In genomic region chr19:39074205-39074692, GRCh38 we compare ENCODE assay signal across 18 cellular contexts. TPM values are rescaled to one million over a fixed set of nuclear protein-coding genes. Genes with fewer than 3 reads are reported as not detected.
DNase-seq lines count a peak whose midpoint lies in the region; ATAC-seq and TF ChIP-seq lines count a peak whose summit lies in the region.
"Had no signal": no experiment of that assay in that cellular context is flagged by ENCODE, and none has a peak within 500 bp of the region (broad histone marks: within the 10 kb centered on the region; RNA-seq: fewer than 3 reads in every experiment).

No MANE protein-coding gene starts in this region.

- H3K4me1 ChIP-seq in MM.1S (ENCODE audit: low read length) (peaks cover 9% of the 10 kb centered on the region; the same call in 1 of the 2 replicates), mesendoderm (ENCODE audit: control insufficient read depth, low read depth, low read length) (no peaks in the 10 kb centered on the region)
- H3K4me1 ChIP-seq in naive thymus-derived CD4-positive, alpha-beta T cell (ENCODE audit: control insufficient read depth in 2 of 2, insufficient read depth in 2 of 2, low read length in 2 of 2): peaks cover 19 to 21% of the 10 kb centered on the region in 2 donors
- H3K4me1 ChIP-seq: adrenal gland, right lobe of liver, transverse colon had no signal

- no peak overlapping the region for H3K27ac ChIP-seq in MM.1S (ENCODE audit: low read length)
- H3K27ac ChIP-seq in naive thymus-derived CD4-positive, alpha-beta T cell (ENCODE audit: low read depth, low read length): peak overlapping the region; percentile 58
- H3K27ac ChIP-seq in mesendoderm (ENCODE audit: low read depth, low read length): no peak overlapping the region
- H3K27ac ChIP-seq: adrenal gland, cardiac muscle cell, right lobe of liver, transverse colon had no signal

- H3K36me3 ChIP-seq in MM.1S (replicated peaks; ENCODE audit: insufficient read depth, low read length) (no peaks in the 10 kb centered on the region), mesendoderm (ENCODE audit: control insufficient read depth, insufficient read depth, low read length) (no peaks in the 10 kb centered on the region)
- no peaks in the 10 kb centered on the region for H3K36me3 ChIP-seq in naive thymus-derived CD4-positive, alpha-beta T cell (ENCODE audit: control insufficient read depth in 2 of 3, insufficient read depth in 3 of 3, low read length in 3 of 3)
- H3K36me3 ChIP-seq: adrenal gland, cardiac muscle cell, right lobe of liver, transverse colon had no signal

- no peak overlapping the region for H3K9ac ChIP-seq in MM.1S (ENCODE audit: low read length)
- no peak overlapping the region for H3K9ac ChIP-seq in mesendoderm (ENCODE audit: low read length)

- no peaks in the 10 kb centered on the region for H3F3A ChIP-seq in MM.1S (ENCODE audit: insufficient read depth, low read length)

- H4K5ac ChIP-seq in mesendoderm (ENCODE audit: low read length): no peak overlapping the region

- TF ChIP-seq CTCF in MM.1S (IDR thresholded peaks at IDR 0.05; ENCODE audit: low read length): no peak

- H3K27me3 ChIP-seq in MM.1S (replicated peaks; ENCODE audit: insufficient read depth, low read length) (peaks cover 21% of the 10 kb centered on the region; the same call in 1 of the 2 replicates), mesendoderm (ENCODE audit: insufficient read depth, low read length, poor library complexity) (no peaks in the 10 kb centered on the region)
- H3K27me3 ChIP-seq in naive thymus-derived CD4-positive, alpha-beta T cell (ENCODE audit: control insufficient read depth in 2 of 2, insufficient read depth in 2 of 2, low read length in 2 of 2): no peaks in the 10 kb centered on the region
- H3K27me3 ChIP-seq: adrenal gland, right lobe of liver had no signal

- no peaks in the 10 kb centered on the region for H3K9me2 ChIP-seq in MM.1S (replicated peaks; ENCODE audit: insufficient read depth, low read length)

- H3K4me2 ChIP-seq in MM.1S (ENCODE audit: low read depth, low read length): peak overlapping the region; percentile 59; the same call in 1 of the 2 replicates
- H3K4me2 ChIP-seq in mesendoderm (ENCODE audit: low read length): no peak overlapping the region

- H3K4me1 Mint-ChIP-seq in activated CD4-positive, alpha-beta T cell treated with anti-CD3 and anti-CD28 coated beads for 36 hours: peaks cover 16% of the 10 kb centered on the region
- peaks cover 12% of the 10 kb centered on the region for H3K4me1 Mint-ChIP-seq in activated CD4-positive, alpha-beta T cell treated with anti-CD3 and anti-CD28 coated beads, Interleukin-2, amount 10 ng/mL, durations not matched to agents 24 days and 14 days
- H3K4me1 Mint-ChIP-seq in activated CD8-positive, alpha-beta T cell treated with anti-CD3 and anti-CD28 coated beads, Interleukin-2, amount 10 ng/mL, durations not matched to agents 7 days and 5 days (ENCODE audit: low read depth): peaks cover 28% of the 10 kb centered on the region
- peaks cover 14 to 28% (median 15%) of the 10 kb centered on the region in 7 donors for H3K4me1 Mint-ChIP-seq in naive thymus-derived CD4-positive, alpha-beta T cell

- H4K20me1 ChIP-seq in MM.1S (ENCODE audit: insufficient read depth, low read length): no peaks in the 10 kb centered on the region

- no peak overlapping the region for H3K18ac ChIP-seq in mesendoderm (ENCODE audit: low read length)

- no peak overlapping the region for H3K56ac ChIP-seq in mesendoderm (ENCODE audit: low read length)

- CTCF ChIA-PET in activated CD4-positive, alpha-beta T cell treated with anti-CD3 and anti-CD28 coated beads for 36 hours (lab: Charles Lee): interaction anchor here (0.5 to 2.1 kb wide), 3 partner anchors 22 to 144 kb away, joined by 3 to 10 read pairs (median 4); partner anchors contain the start of genes MRPS12 and SARS2
- CTCF ChIA-PET in activated CD8-positive, alpha-beta T cell treated with anti-CD3 and anti-CD28 coated beads, Interleukin-2, amount 10 ng/mL, durations not matched to agents 7 days and 5 days (lab: Charles Lee): interaction anchor here (0.7 to 2.2 kb wide), 2 partner anchors 22 to 55 kb away, joined by 3 to 10 read pairs; no protein-coding TSS in a partner anchor
- CTCF ChIA-PET in naive thymus-derived CD4-positive, alpha-beta T cell (lab: Charles Lee): interaction anchor here (0.6 to 1.0 kb wide), 2 partner anchors 19 to 37 kb away, joined by 3 to 5 read pairs; no protein-coding TSS in a partner anchor

- POLR2A ChIA-PET in activated CD4-positive, alpha-beta T cell treated with anti-CD3 and anti-CD28 coated beads for 36 hours (lab: Charles Lee): no interaction called here
- POLR2A ChIA-PET in activated CD8-positive, alpha-beta T cell treated with anti-CD3 and anti-CD28 coated beads, Interleukin-2, amount 10 ng/mL, durations not matched to agents 7 days and 5 days (lab: Charles Lee): interaction anchor here (0.7 kb wide), 1 partner anchor 144 kb away, joined by 3 read pairs; no protein-coding TSS in a partner anchor
- POLR2A ChIA-PET in naive thymus-derived CD4-positive, alpha-beta T cell (lab: Charles Lee): interaction anchor here (1.4 kb wide), 1 partner anchor 8 kb away, joined by 3 read pairs; no protein-coding TSS in a partner anchor

- H2AK5ac ChIP-seq in mesendoderm (ENCODE audit: low read length): no peak overlapping the region

- H3K9me3 ChIP-seq in MM.1S (replicated peaks; ENCODE audit: insufficient read depth, low read length): no peaks in the 10 kb centered on the region
- no peaks in the 10 kb centered on the region for H3K9me3 ChIP-seq in naive thymus-derived CD4-positive, alpha-beta T cell (ENCODE audit: control insufficient read depth in 2 of 3, low read length in 3 of 3)
- H3K9me3 ChIP-seq: adrenal gland, right lobe of liver, transverse colon had no signal

- H3K23ac ChIP-seq in mesendoderm (ENCODE audit: low read length): no peak overlapping the region

- H3K4ac ChIP-seq in mesendoderm (ENCODE audit: low read depth, low read length): no peak overlapping the region

- H3K4me3 Mint-ChIP-seq in activated CD4-positive, alpha-beta T cell treated with anti-CD3 and anti-CD28 coated beads for 36 hours: peak overlapping the region; percentile 24
- H3K4me3 Mint-ChIP-seq in activated CD4-positive, alpha-beta T cell treated with anti-CD3 and anti-CD28 coated beads, Interleukin-2, amount 10 ng/mL, durations not matched to agents 24 days and 14 days: no peak overlapping the region
- peak overlapping the region; percentile 23 for H3K4me3 Mint-ChIP-seq in activated CD8-positive, alpha-beta T cell treated with anti-CD3 and anti-CD28 coated beads, Interleukin-2, amount 10 ng/mL, durations not matched to agents 7 days and 5 days
- H3K4me3 Mint-ChIP-seq in naive thymus-derived CD4-positive, alpha-beta T cell: peak overlapping the region in 4 of 10 donors; percentile 64 to 82 (median 73)

- intact Hi-C loops in activated CD4-positive, alpha-beta T cell treated with anti-CD3 and anti-CD28 coated beads for 36 hours (cut with DNase I, micrococcal nuclease): no loop called here
- intact Hi-C loops in activated CD4-positive, alpha-beta T cell treated with anti-CD3 and anti-CD28 coated beads, Interleukin-2, amount 10 ng/mL, durations not matched to agents 24 days and 14 days (cut with micrococcal nuclease): no loop called here
- intact Hi-C loops in naive thymus-derived CD4-positive, alpha-beta T cell (cut with micrococcal nuclease): loop anchor here in 1 of 2 donors (5.0 kb wide), 1 partner anchor 268 kb away; the partner anchor contains the start of gene SAMD4B

- H3K27me3 Mint-ChIP-seq in activated CD4-positive, alpha-beta T cell treated with anti-CD3 and anti-CD28 coated beads for 36 hours: no peaks in the 10 kb centered on the region
- no peaks in the 10 kb centered on the region for H3K27me3 Mint-ChIP-seq in activated CD4-positive, alpha-beta T cell treated with anti-CD3 and anti-CD28 coated beads, Interleukin-2, amount 10 ng/mL, durations not matched to agents 24 days and 14 days
- H3K27me3 Mint-ChIP-seq in activated CD8-positive, alpha-beta T cell treated with anti-CD3 and anti-CD28 coated beads, Interleukin-2, amount 10 ng/mL, durations not matched to agents 7 days and 5 days (ENCODE audit: low read depth): peaks cover 12% of the 10 kb centered on the region
- peaks cover 0 to 5% (median 0%) of the 10 kb centered on the region in 5 donors for H3K27me3 Mint-ChIP-seq in naive thymus-derived CD4-positive, alpha-beta T cell

- no peaks in the 10 kb centered on the region for H3K36me3 Mint-ChIP-seq in activated CD4-positive, alpha-beta T cell treated with anti-CD3 and anti-CD28 coated beads for 36 hours (ENCODE audit: low read depth)
- H3K36me3 Mint-ChIP-seq in activated CD4-positive, alpha-beta T cell treated with anti-CD3 and anti-CD28 coated beads, Interleukin-2, amount 10 ng/mL, durations not matched to agents 24 days and 14 days (ENCODE audit: low read depth): no peaks in the 10 kb centered on the region
- no peaks in the 10 kb centered on the region for H3K36me3 Mint-ChIP-seq in activated CD8-positive, alpha-beta T cell treated with anti-CD3 and anti-CD28 coated beads, Interleukin-2, amount 10 ng/mL, durations not matched to agents 7 days and 5 days (ENCODE audit: low read depth)
- H3K36me3 Mint-ChIP-seq in naive thymus-derived CD4-positive, alpha-beta T cell: no peaks in the 10 kb centered on the region

- peak overlapping the region; percentile 91 for H3K27ac Mint-ChIP-seq in activated CD4-positive, alpha-beta T cell treated with anti-CD3 and anti-CD28 coated beads for 36 hours
- H3K27ac Mint-ChIP-seq in activated CD4-positive, alpha-beta T cell treated with anti-CD3 and anti-CD28 coated beads, Interleukin-2, amount 10 ng/mL, durations not matched to agents 24 days and 14 days: no peak overlapping the region
- H3K27ac Mint-ChIP-seq in activated CD8-positive, alpha-beta T cell treated with anti-CD3 and anti-CD28 coated beads, Interleukin-2, amount 10 ng/mL, durations not matched to agents 7 days and 5 days: peak overlapping the region; percentile 89
- peak overlapping the region in 8 of 9 donors; percentile 83 to 99 (median 96) for H3K27ac Mint-ChIP-seq in naive thymus-derived CD4-positive, alpha-beta T cell

- no peak overlapping the region for H2BK120ac ChIP-seq in mesendoderm (ENCODE audit: low read depth, low read length)

- no peak overlapping the region for H4K8ac ChIP-seq in mesendoderm (ENCODE audit: low read depth, low read length)

- WGBS in mesendoderm (ENCODE audit: extremely low coverage, insufficient coverage, low lambda C conversion rate): no CpG with 5 or more reads among the region's 3 CpGs

- H3K9me3 Mint-ChIP-seq in activated CD4-positive, alpha-beta T cell treated with anti-CD3 and anti-CD28 coated beads for 36 hours (ENCODE audit: low read depth): no peaks in the 10 kb centered on the region
- H3K9me3 Mint-ChIP-seq in activated CD4-positive, alpha-beta T cell treated with anti-CD3 and anti-CD28 coated beads, Interleukin-2, amount 10 ng/mL, durations not matched to agents 24 days and 14 days: no peaks in the 10 kb centered on the region
- no peaks in the 10 kb centered on the region for H3K9me3 Mint-ChIP-seq in activated CD8-positive, alpha-beta T cell treated with anti-CD3 and anti-CD28 coated beads, Interleukin-2, amount 10 ng/mL, durations not matched to agents 7 days and 5 days (ENCODE audit: insufficient read depth)
- H3K9me3 Mint-ChIP-seq in naive thymus-derived CD4-positive, alpha-beta T cell: peaks cover 0 to 4% (median 0%) of the 10 kb centered on the region in 11 donors

- 0 out of 2 replicates have a peak overlapping the region, but pooled peaks have one; percentile 17 for H2AFZ ChIP-seq in MM.1S (ENCODE audit: low read length)

- no peaks in the 10 kb centered on the region for H3K79me2 ChIP-seq in MM.1S (ENCODE audit: low read length)
- no peaks in the 10 kb centered on the region for H3K79me2 ChIP-seq in mesendoderm (ENCODE audit: control insufficient read depth, insufficient read depth, low read length)

- H3K79me1 ChIP-seq in mesendoderm (ENCODE audit: low read length): no peaks in the 10 kb centered on the region

- H3K4me3 ChIP-seq in MM.1S (ENCODE audit: low read length): no peak overlapping the region
- peak overlapping the region; percentile 10 for H3K4me3 ChIP-seq in naive thymus-derived CD4-positive, alpha-beta T cell (ENCODE audit: low read length)
- H3K4me3 ChIP-seq in mesendoderm (ENCODE audit: low read length): no peak overlapping the region
- H3K4me3 ChIP-seq: adrenal gland, cardiac muscle cell, right lobe of liver, transverse colon had no signal

- no peak for DNase-seq in activated CD4-positive, alpha-beta T cell treated with anti-CD3 and anti-CD28 coated beads for 36 hours
- no peak for DNase-seq in activated CD4-positive, alpha-beta T cell treated with anti-CD3 and anti-CD28 coated beads, Interleukin-2, amount 10 ng/mL, durations not matched to agents 24 days and 14 days
- DNase-seq in MM.1S: no peak
- DNase-seq in activated CD8-positive, alpha-beta T cell treated with anti-CD3 and anti-CD28 coated beads, Interleukin-2, amount 10 ng/mL, durations not matched to agents 7 days and 5 days: no peak
- DNase-seq in naive thymus-derived CD4-positive, alpha-beta T cell: no peak
- DNase-seq in GOT3 (lab: John Stamatoyannopoulos, UW): no peak
- no peak for DNase-seq in mesendoderm
- no peak for DNase-seq in NAMALWA (ENCODE audit: low spot score)
- DNase-seq: adrenal gland, H7, NCI-H1092, NCI-H524 treated with DMSO at 0.1 percent for 48 hours, right lobe of liver had no signal

- H2BK15ac ChIP-seq in mesendoderm (replicated peaks; ENCODE audit: low read depth): no peak overlapping the region

- H2BK5ac ChIP-seq in mesendoderm (ENCODE audit: low read length): no peak overlapping the region

- no peak for ATAC-seq in activated CD4-positive, alpha-beta T cell treated with anti-CD3 and anti-CD28 coated beads for 36 hours
- no peak for ATAC-seq in activated CD8-positive, alpha-beta T cell treated with anti-CD3 and anti-CD28 coated beads, Interleukin-2, amount 10 ng/mL, durations not matched to agents 7 days and 5 days
- no peak for ATAC-seq in naive thymus-derived CD4-positive, alpha-beta T cell
- ATAC-seq: left lobe of liver had no signal

RNA-seq across cellular contexts. Expression of gene ACP7, which starts 9.9 kb away (rescaled TPM):
- not detected for total RNA-seq in activated CD4-positive, alpha-beta T cell treated with anti-CD3 and anti-CD28 coated beads for 36 hours
- not detected in 2 replicates for total RNA-seq in activated CD4-positive, alpha-beta T cell treated with anti-CD3 and anti-CD28 coated beads, Interleukin-2, amount 10 ng/mL, durations not matched to agents 24 days and 14 days
- not detected for total RNA-seq in activated CD8-positive, alpha-beta T cell treated with anti-CD3 and anti-CD28 coated beads, Interleukin-2, amount 10 ng/mL, durations not matched to agents 7 days and 5 days
- total RNA-seq in naive thymus-derived CD4-positive, alpha-beta T cell: not detected
- not detected for polyA plus RNA-seq in naive thymus-derived CD4-positive, alpha-beta T cell
- 0.03 TPM for polyA plus RNA-seq in mesendoderm (2013, experiment 1 of 2)
- polyA plus RNA-seq in mesendoderm (2013, experiment 2 of 2): 0.03 TPM
- total RNA-seq: adrenal gland, cardiac muscle cell, dermis microvascular lymphatic vessel endothelial cell, left lobe of liver, omental fat pad, right lobe of liver, transverse colon had no signal
- polyA plus RNA-seq: adrenal gland, cardiac muscle cell had no signal

RNA-seq across cellular contexts. Expression of gene FBXO27, which starts 41.9 kb away (rescaled TPM):
- total RNA-seq in activated CD4-positive, alpha-beta T cell treated with anti-CD3 and anti-CD28 coated beads for 36 hours: under 1 TPM; 0.71 to 0.90 TPM
- total RNA-seq in activated CD4-positive, alpha-beta T cell treated with anti-CD3 and anti-CD28 coated beads, Interleukin-2, amount 10 ng/mL, durations not matched to agents 24 days and 14 days: 0.14 and 0.17 TPM in 2 replicates
- not detected for total RNA-seq in activated CD8-positive, alpha-beta T cell treated with anti-CD3 and anti-CD28 coated beads, Interleukin-2, amount 10 ng/mL, durations not matched to agents 7 days and 5 days
- total RNA-seq in naive thymus-derived CD4-positive, alpha-beta T cell: under 1 TPM in 3 of 5 experiments, not detected in 2; 0.35 to 0.48 (median 0.39) TPM
- polyA plus RNA-seq in naive thymus-derived CD4-positive, alpha-beta T cell: not detected
- polyA plus RNA-seq in mesendoderm (2013, experiment 1 of 2): 5.5 TPM
- 5.4 TPM for polyA plus RNA-seq in mesendoderm (2013, experiment 2 of 2)

RNA-seq across cellular contexts. Expression of gene PAK4, which starts 51.3 kb away (rescaled TPM):
- total RNA-seq in activated CD4-positive, alpha-beta T cell treated with anti-CD3 and anti-CD28 coated beads for 36 hours: 10 to 100 TPM; 14.2 to 22.6 TPM
- total RNA-seq in activated CD4-positive, alpha-beta T cell treated with anti-CD3 and anti-CD28 coated beads, Interleukin-2, amount 10 ng/mL, durations not matched to agents 24 days and 14 days: 14.8 and 16.9 TPM in 2 replicates
- 10 to 100 TPM; 15.3 to 18.2 TPM for total RNA-seq in activated CD8-positive, alpha-beta T cell treated with anti-CD3 and anti-CD28 coated beads, Interleukin-2, amount 10 ng/mL, durations not matched to agents 7 days and 5 days
- total RNA-seq in naive thymus-derived CD4-positive, alpha-beta T cell: 10 to 100 TPM in 4 of 5 experiments, 1 to 10 TPM in 1; 9.3 to 17.5 (median 12.7) TPM
- polyA plus RNA-seq in naive thymus-derived CD4-positive, alpha-beta T cell: 1 to 10 TPM; 1.0 to 1.9 TPM
- 56.1 TPM for polyA plus RNA-seq in mesendoderm (2013, experiment 1 of 2)
- polyA plus RNA-seq in mesendoderm (2013, experiment 2 of 2): 52.0 TPM
